ENCODE assay signal across 17 cellular contexts in genomic region chr3:181418249-181418648, GRCh38.
"Had no signal": no experiment of that assay in that cellular context is flagged by ENCODE, and none has a peak within 500 bp of the region (broad histone marks: within the 10 kb centered on the region; RNA-seq: fewer than 3 reads in every experiment).

No MANE protein-coding gene starts in this region.

- H3K4me1 ChIP-seq: esophagus squamous epithelium had no signal

- H3K9me3 Mint-ChIP-seq: type B pancreatic cell had no signal

- H3K4me1 Mint-ChIP-seq: activated CD8-positive, alpha-beta memory T cell treated with anti-CD3 and anti-CD28 coated beads, Interleukin-2, amount 10 ng/mL, durations not matched to agents 7 days and 5 days; naive B cell; T-cell had no signal

- H3K27ac ChIP-seq: cardiac muscle cell, esophagus squamous epithelium had no signal

- H3K36me3 Mint-ChIP-seq: activated CD4-positive, alpha-beta memory T cell treated with anti-CD3 and anti-CD28 coated beads for 36 hours; activated CD8-positive, alpha-beta memory T cell treated with anti-CD3 and anti-CD28 coated beads, Interleukin-2, amount 10 ng/mL, durations not matched to agents 7 days and 5 days; naive B cell; T-cell; type B pancreatic cell had no signal

- H3K4me3 ChIP-seq: cardiac muscle cell, esophagus squamous epithelium had no signal

- H3K27me3 ChIP-seq: cardiac muscle cell, esophagus squamous epithelium had no signal

- FAIRE-seq: colon, islet of Langerhans had no signal

- ATAC-seq: activated CD8-positive, alpha-beta memory T cell treated with anti-CD3 and anti-CD28 coated beads, Interleukin-2, amount 10 ng/mL, durations not matched to agents 7 days and 5 days; left lobe of liver; T-cell had no signal

- H3K27me3 Mint-ChIP-seq: activated CD4-positive, alpha-beta memory T cell treated with anti-CD3 and anti-CD28 coated beads for 36 hours; activated CD8-positive, alpha-beta memory T cell treated with anti-CD3 and anti-CD28 coated beads, Interleukin-2, amount 10 ng/mL, durations not matched to agents 7 days and 5 days; naive B cell; T-cell had no signal

- H3K9me3 ChIP-seq: esophagus squamous epithelium had no signal

- DNase-seq: activated CD4-positive, alpha-beta memory T cell treated with anti-CD3 and anti-CD28 coated beads for 36 hours; activated CD4-positive, CD25-positive, alpha-beta regulatory T cell treated with anti-CD3 and anti-CD28 coated beads, Interleukin-2, amount 50 U/mL, for 72 hours; activated CD8-positive, alpha-beta memory T cell treated with anti-CD3 and anti-CD28 coated beads, Interleukin-2, amount 10 ng/mL, durations not matched to agents 7 days and 5 days; activated naive CD4-positive, alpha-beta T cell treated with anti-CD3 and anti-CD28 coated beads, Interleukin-2, amount 50 U/mL, for 16 hours; activated T-cell treated with anti-CD3 and anti-CD28 coated beads, Interleukin-2, amount 50 U/mL, for 1 hour; esophagus squamous epithelium; naive B cell; stimulated activated CD4-positive, alpha-beta T cell treated with anti-CD3 and anti-CD28 coated beads, Interleukin-15, amount 100 ng/mL, for 24 hours; stimulated activated CD4-positive, alpha-beta T cell treated with anti-CD3 and anti-CD28 coated beads, Interleukin-4, amount 100 ng/mL, for 1 hour; stimulated activated naive CD4-positive, alpha-beta T cell; T-cell; T1000 had no signal

- H3K4me3 Mint-ChIP-seq: activated CD4-positive, alpha-beta memory T cell treated with anti-CD3 and anti-CD28 coated beads for 36 hours; activated CD8-positive, alpha-beta memory T cell treated with anti-CD3 and anti-CD28 coated beads, Interleukin-2, amount 10 ng/mL, durations not matched to agents 7 days and 5 days; naive B cell; T-cell; type B pancreatic cell had no signal

- H3K27ac Mint-ChIP-seq: activated CD4-positive, alpha-beta memory T cell treated with anti-CD3 and anti-CD28 coated beads for 36 hours; activated CD8-positive, alpha-beta memory T cell treated with anti-CD3 and anti-CD28 coated beads, Interleukin-2, amount 10 ng/mL, durations not matched to agents 7 days and 5 days; T-cell; type B pancreatic cell had no signal

- H3K36me3 ChIP-seq: cardiac muscle cell, esophagus squamous epithelium had no signal
